In genomic region chr19:1923319-1923718, GRCh38 we compare ENCODE assay signal across 12 cellular contexts. TPM values are rescaled to one million over a fixed set of nuclear protein-coding genes. Genes with fewer than 3 reads are reported as not detected.
DNase-seq lines count a peak whose midpoint lies in the region; ATAC-seq and TF ChIP-seq lines count a peak whose summit lies in the region.
"Had no signal": no experiment of that assay in that cellular context is flagged by ENCODE, and none has a peak within 500 bp of the region (broad histone marks: within the 10 kb centered on the region; RNA-seq: fewer than 3 reads in every experiment).

No MANE protein-coding gene starts in this region.

- no peaks in the 10 kb centered on the region for H3K36me3 ChIP-seq in CD4-positive, CD25-positive, alpha-beta regulatory T cell (ENCODE audit: control insufficient read depth, insufficient read depth, low read length)
- peaks cover 37% of the 10 kb centered on the region for H3K36me3 ChIP-seq in A673 (ENCODE audit: insufficient read depth, low read length, poor library complexity, severe bottlenecking)

- no TSS peak for BruUV-seq in A673 (replicated peaks; lab: Mats Ljungman, UMichigan)

- no peaks in the 10 kb centered on the region for H3K27me3 ChIP-seq in CD4-positive, CD25-positive, alpha-beta regulatory T cell (ENCODE audit: control insufficient read depth, insufficient read depth, low read length)
- no peaks in the 10 kb centered on the region for H3K27me3 ChIP-seq in A673 (replicated peaks; ENCODE audit: insufficient read depth, low read depth, low read length, poor library complexity)
- H3K27me3 ChIP-seq in foreskin keratinocyte, result no peaks in the 10 kb centered on the region

- CTCF ChIA-PET in A673 (lab: Charles Lee), result no interaction called here

- intact Hi-C loops in left colon (cut with DNase I, micrococcal nuclease), result loop anchor here in 1 of 2 donors (10.0 kb wide), 1 partner anchor 711 kb away; no protein-coding TSS in a partner anchor
- intact Hi-C loops in A673 (cut with micrococcal nuclease; ENCODE audit: unreplicated experiment), result no loop called here

- no peaks in the 10 kb centered on the region for H3K36me3 Mint-ChIP-seq in CD4-positive, CD25-positive, alpha-beta regulatory T cell

- ATAC-seq in CD4-positive, CD25-positive, alpha-beta regulatory T cell (ENCODE audit: low read depth in 2 of 2), result peak; percentile 61 to 64
- ATAC-seq in HG02885 (IDR thresholded peaks at IDR 0.05; ENCODE audit: poor library complexity, unreplicated experiment) (peak; percentile 58), left colon (peak; percentile 21), foreskin keratinocyte (no peak)

- H3K9me3 Mint-ChIP-seq in CD4-positive, CD25-positive, alpha-beta regulatory T cell, result no peaks in the 10 kb centered on the region
- H3K9me3 Mint-ChIP-seq: nephron had no signal

- H3K4me1 Mint-ChIP-seq in CD4-positive, CD25-positive, alpha-beta regulatory T cell, result peaks cover 5 to 30% (median 14%) of the 10 kb centered on the region in 4 donors

- H3K4me3 Mint-ChIP-seq in CD4-positive, CD25-positive, alpha-beta regulatory T cell, result peak overlapping the region in 3 of 4 donors; percentile 15 to 54 (median 52)
- H3K4me3 Mint-ChIP-seq: nephron had no signal

- peak in 2 of 3 donors; percentile 40 to 83 for DNase-seq in CD4-positive, CD25-positive, alpha-beta regulatory T cell
- peak; percentile 29 for DNase-seq in activated CD4-positive, alpha-beta T cell treated with anti-CD3 and anti-CD28 coated beads, Interleukin-2, amount 50 U/mL, for 1 hour
- DNase-seq in left colon (no peak), A673 (ENCODE audit: low spot score) (no peak), foreskin keratinocyte (no peak), DMS53 treated with DMSO at 0.1 percent for 48 hours (lab: John Stamatoyannopoulos, UW; ENCODE audit: unreplicated experiment) (no peak), NCI-H2196 treated with DMSO at 0.1 percent for 48 hours (lab: John Stamatoyannopoulos, UW; ENCODE audit: unreplicated experiment) (no peak)
- DNase-seq: caudate nucleus, NCI-H526 treated with DMSO at 0.1 percent for 48 hours had no signal

- no peak overlapping the region for H3K4me3 ChIP-seq in CD4-positive, CD25-positive, alpha-beta regulatory T cell (ENCODE audit: low read depth, low read length)
- no peak overlapping the region for H3K4me3 ChIP-seq in A673 (ENCODE audit: low read depth, low read length, poor library complexity, severe bottlenecking)
- H3K4me3 ChIP-seq: BLaER1 had no signal

- H3K9me3 ChIP-seq in CD4-positive, CD25-positive, alpha-beta regulatory T cell (ENCODE audit: control insufficient read depth in 2 of 2, low read length in 2 of 2), result no peaks in the 10 kb centered on the region
- no peaks in the 10 kb centered on the region for H3K9me3 ChIP-seq in A673 (ENCODE audit: low read depth, low read length, poor library complexity, severe bottlenecking)
- H3K9me3 ChIP-seq: BLaER1 had no signal

- POLR2A ChIA-PET in A673 (lab: Charles Lee; ENCODE audit: low non-redundant PET), result no interaction called here

- H3K27me3 Mint-ChIP-seq in CD4-positive, CD25-positive, alpha-beta regulatory T cell, result no peaks in the 10 kb centered on the region

- H3K4me1 ChIP-seq in CD4-positive, CD25-positive, alpha-beta regulatory T cell (ENCODE audit: control insufficient read depth, insufficient read depth, low read length, poor library complexity, severe bottlenecking), result peaks cover 16% of the 10 kb centered on the region
- H3K4me1 ChIP-seq in A673 (ENCODE audit: insufficient read depth, low read length, poor library complexity, severe bottlenecking) (no peaks in the 10 kb centered on the region), foreskin keratinocyte (no peaks in the 10 kb centered on the region)

- peak overlapping the region; percentile 41 for H3K27ac ChIP-seq in CD4-positive, CD25-positive, alpha-beta regulatory T cell (ENCODE audit: insufficient read depth, low read length, poor library complexity, severe bottlenecking)
- H3K27ac ChIP-seq in A673 (ENCODE audit: low read depth, low read length, poor library complexity, severe bottlenecking), result no peak overlapping the region
- H3K27ac ChIP-seq in foreskin keratinocyte, result no peak overlapping the region
- H3K27ac ChIP-seq: BLaER1 had no signal

- TF ChIP-seq CTCF in A673 (conservative IDR thresholded peaks at IDR 0.05; ENCODE audit: low read depth, low read length) (no peak), foreskin keratinocyte (conservative IDR thresholded peaks at IDR 0.05) (no peak)

- peak overlapping the region in 2 of 3 donors; percentile 79 to 83 for H3K27ac Mint-ChIP-seq in CD4-positive, CD25-positive, alpha-beta regulatory T cell
- H3K27ac Mint-ChIP-seq: nephron had no signal

RNA-seq across cellular contexts. Expression of gene CSNK1G2, which starts 17.7 kb away (rescaled TPM):
- total RNA-seq in CD4-positive, CD25-positive, alpha-beta regulatory T cell, result 101 TPM
- polyA plus RNA-seq in CD4-positive, CD25-positive, alpha-beta regulatory T cell, result 10 to 100 TPM; 15.3 to 19.9 (median 17.3) TPM
- total RNA-seq in left colon (10 to 100 TPM; 51.4 to 74.1 TPM), A673 (2021) (108 and 118 TPM in 2 replicates), foreskin keratinocyte (76.6 and 78.8 TPM in 2 replicates)
- polyA plus RNA-seq in foreskin keratinocyte, result 63.7 and 64.4 TPM in 2 replicates

RNA-seq across cellular contexts. Expression of gene ADAT3, which starts 18.1 kb away (rescaled TPM):
- total RNA-seq in CD4-positive, CD25-positive, alpha-beta regulatory T cell, result 6.9 TPM
- 1 to 10 TPM; 4.4 to 8.8 (median 6.0) TPM for polyA plus RNA-seq in CD4-positive, CD25-positive, alpha-beta regulatory T cell
- total RNA-seq in left colon, result 10 to 100 TPM; 19.1 to 29.1 TPM
- 14.1 and 18.0 TPM in 2 replicates for total RNA-seq in A673 (2021)
- total RNA-seq in foreskin keratinocyte, result 2.7 and 3.2 TPM in 2 replicates
- polyA plus RNA-seq in foreskin keratinocyte, result 3.8 and 4.8 TPM in 2 replicates

RNA-seq across cellular contexts. Expression of gene SCAMP4, which starts 18.1 kb away (rescaled TPM):
- 20.8 TPM for total RNA-seq in CD4-positive, CD25-positive, alpha-beta regulatory T cell
- polyA plus RNA-seq in CD4-positive, CD25-positive, alpha-beta regulatory T cell, result 10 to 100 TPM in 2 of 4 donors, 1 to 10 TPM in 2; 8.2 to 20.3 (median 10.0) TPM
- total RNA-seq in left colon (10 to 100 TPM; 56.3 to 76.5 TPM), A673 (2021) (88.4 and 98.8 TPM in 2 replicates), foreskin keratinocyte (35.2 and 42.2 TPM in 2 replicates)
- 44.0 and 45.1 TPM in 2 replicates for polyA plus RNA-seq in foreskin keratinocyte

RNA-seq across cellular contexts. Expression of gene ABHD17A, which starts 38.0 kb away (rescaled TPM):
- total RNA-seq in CD4-positive, CD25-positive, alpha-beta regulatory T cell, result 148 TPM
- 100 to 1,000 TPM; 139 to 202 (median 159) TPM for polyA plus RNA-seq in CD4-positive, CD25-positive, alpha-beta regulatory T cell
- 10 to 100 TPM; 61.5 to 63.5 TPM for total RNA-seq in left colon
- 56.9 and 60.0 TPM in 2 replicates for total RNA-seq in A673 (2021)
- total RNA-seq in foreskin keratinocyte, result 49.1 and 50.3 TPM in 2 replicates
- polyA plus RNA-seq in foreskin keratinocyte, result 69.0 and 76.6 TPM in 2 replicates

RNA-seq across cellular contexts. Expression of gene KLF16, which starts 59.9 kb away (rescaled TPM):
- 40.6 TPM for total RNA-seq in CD4-positive, CD25-positive, alpha-beta regulatory T cell
- under 1 TPM; 0.28 to 0.86 (median 0.59) TPM for polyA plus RNA-seq in CD4-positive, CD25-positive, alpha-beta regulatory T cell
- total RNA-seq in left colon (10 to 100 TPM; 30.6 to 35.9 TPM), A673 (2021) (46.8 and 49.1 TPM in 2 replicates), foreskin keratinocyte (19.0 and 20.7 TPM in 2 replicates)
- polyA plus RNA-seq in foreskin keratinocyte, result 28.7 and 29.0 TPM in 2 replicates

Comparison
In these comparisons a context has a peak if more than half of its experiments do, and no peak if none do; other contexts are left out.
1. DNase-seq: peak in CD4-positive, CD25-positive, alpha-beta regulatory T cell (2 of 3) and activated CD4-positive, alpha-beta T cell treated with anti-CD3 and anti-CD28 coated beads, Interleukin-2, amount 50 U/mL, for 1 hour (single experiment); none in left colon (0 of 2), A673 (single experiment), foreskin keratinocyte (0 of 2), DMS53 treated with DMSO at 0.1 percent for 48 hours (single experiment) and NCI-H2196 treated with DMSO at 0.1 percent for 48 hours (single experiment).